In genomic region chr9:38011991-38012390, GRCh38 we compare ENCODE assay signal across 22 cellular contexts.
"Had no signal": no experiment of that assay in that cellular context is flagged by ENCODE, and none has a peak within 500 bp of the region (broad histone marks: within the 10 kb centered on the region; RNA-seq: fewer than 3 reads in every experiment).

No MANE protein-coding gene starts in this region.

- DNase-seq: activated CD4-positive, alpha-beta T cell treated with anti-CD3 and anti-CD28 coated beads for 4 hours; activated CD8-positive, alpha-beta memory T cell treated with anti-CD3 and anti-CD28 coated beads, Interleukin-2, amount 10 ng/mL, durations not matched to agents 7 days and 5 days; activated effector memory CD4-positive, alpha-beta T cell treated with anti-CD3 and anti-CD28 coated beads, Interleukin-2, amount 50 U/mL, for 16 hours; activated naive CD4-positive, alpha-beta T cell treated with Interleukin-2 at 50 U/mL for 16 hours; activated T-cell treated with anti-CD3 and anti-CD28 coated beads, Interleukin-2, amount 50 U/mL, for 24 hours; amygdala; cerebellar nuclear complex; NCI-H1048; NCI-H146; NCI-H1930; NCI-H2171; NCI-H2227 treated with DMSO at 0.1 percent for 48 hours; NCI-H510A; NCI-H526 treated with DMSO at 0.1 percent for 48 hours; NCI-H82; Peyer's patch; SHP77 treated with DMSO at 0.1 percent for 48 hours had no signal

- H3K4me3 Mint-ChIP-seq: activated CD8-positive, alpha-beta memory T cell treated with anti-CD3 and anti-CD28 coated beads, Interleukin-2, amount 10 ng/mL, durations not matched to agents 7 days and 5 days; activated naive CD8-positive, alpha-beta T cell; activated T-cell treated with anti-CD3 and anti-CD28 coated beads, Interleukin-2, amount 50 U/mL, for 24 hours; activated T-helper 1 cell treated with anti-CD3 and anti-CD28 coated beads, Interleukin-12 subunit alpha, Interleukin-12 subunit beta, Interleukin-2, Interleukin-4 antibody, amounts not matched to agents 30 ng/mL and 10 ng/mL and 1 ng/mL, durations not matched to agents 14 hours and 24 hours and 36 hours; T-helper 1 cell treated with Interleukin-12 subunit alpha and Interleukin-12 subunit beta and Interleukin-4 antibody, amounts not matched to agents 30 μg/mL and 1 μg/mL, for 36 hours had no signal

- H3K27ac Mint-ChIP-seq: activated CD8-positive, alpha-beta memory T cell treated with anti-CD3 and anti-CD28 coated beads, Interleukin-2, amount 10 ng/mL, durations not matched to agents 7 days and 5 days; activated naive CD8-positive, alpha-beta T cell; activated T-cell treated with anti-CD3 and anti-CD28 coated beads, Interleukin-2, amount 50 U/mL, for 24 hours; activated T-helper 1 cell treated with anti-CD3 and anti-CD28 coated beads, Interleukin-12 subunit alpha, Interleukin-12 subunit beta, Interleukin-2, Interleukin-4 antibody, amounts not matched to agents 30 ng/mL and 10 ng/mL and 1 ng/mL, durations not matched to agents 14 hours and 24 hours and 36 hours; T-helper 1 cell treated with Interleukin-12 subunit alpha and Interleukin-12 subunit beta and Interleukin-4 antibody, amounts not matched to agents 30 μg/mL and 1 μg/mL, for 36 hours had no signal

- H3K27ac ChIP-seq: Peyer's patch had no signal

- H3K4me3 ChIP-seq: K562, Peyer's patch had no signal

- H3K27me3 ChIP-seq: Peyer's patch had no signal

- H3K27me3 Mint-ChIP-seq: activated CD8-positive, alpha-beta memory T cell treated with anti-CD3 and anti-CD28 coated beads, Interleukin-2, amount 10 ng/mL, durations not matched to agents 7 days and 5 days; activated naive CD8-positive, alpha-beta T cell; activated T-cell treated with anti-CD3 and anti-CD28 coated beads, Interleukin-2, amount 50 U/mL, for 24 hours had no signal

- H3K9me3 Mint-ChIP-seq: activated T-cell treated with anti-CD3 and anti-CD28 coated beads, Interleukin-2, amount 50 U/mL, for 24 hours; activated T-helper 1 cell treated with anti-CD3 and anti-CD28 coated beads, Interleukin-12 subunit alpha, Interleukin-12 subunit beta, Interleukin-2, Interleukin-4 antibody, amounts not matched to agents 30 ng/mL and 10 ng/mL and 1 ng/mL, durations not matched to agents 14 hours and 24 hours and 36 hours; T-helper 1 cell treated with Interleukin-12 subunit alpha and Interleukin-12 subunit beta and Interleukin-4 antibody, amounts not matched to agents 30 μg/mL and 1 μg/mL, for 36 hours had no signal

- FAIRE-seq: K562 had no signal

- H3K9me3 ChIP-seq: Peyer's patch had no signal

- ATAC-seq: activated CD4-positive, CD25-positive, alpha-beta regulatory T cell treated with anti-CD3 and anti-CD28 coated beads, Interleukin-2, amount 50 U/mL, for 24 hours; activated CD8-positive, alpha-beta memory T cell treated with anti-CD3 and anti-CD28 coated beads, Interleukin-2, amount 10 ng/mL, durations not matched to agents 7 days and 5 days; K562 had no signal

- H3K36me3 Mint-ChIP-seq: activated CD8-positive, alpha-beta memory T cell treated with anti-CD3 and anti-CD28 coated beads, Interleukin-2, amount 10 ng/mL, durations not matched to agents 7 days and 5 days; activated naive CD8-positive, alpha-beta T cell had no signal
